In the genomic region with DNA sequence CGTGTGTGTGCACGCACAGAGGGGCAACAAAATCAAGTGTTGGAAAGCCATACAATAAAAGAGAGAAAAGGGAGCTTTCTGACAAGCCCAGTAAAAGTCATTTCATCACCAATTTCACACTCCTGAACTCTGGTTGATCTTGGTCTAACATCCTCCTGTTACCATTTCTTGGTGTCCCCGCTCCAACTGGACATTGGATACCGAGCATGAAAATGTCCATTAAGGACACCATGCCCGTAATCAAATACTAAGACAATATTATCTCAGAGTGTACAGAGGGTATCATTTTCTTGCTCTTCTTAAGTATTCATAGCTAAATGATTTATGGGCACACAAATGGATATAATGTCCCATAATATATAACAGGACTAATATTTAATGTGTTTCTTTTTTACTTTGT, we compare ENCODE assay signal across 24 cellular contexts.
"Had no signal": no experiment of that assay in that cellular context is flagged by ENCODE, and none has a peak within 500 bp of the region (broad histone marks: within the 10 kb centered on the region; RNA-seq: fewer than 3 reads in every experiment).

No MANE protein-coding gene starts in this region.

- H3K27ac Mint-ChIP-seq: dendritic cell treated with granulocyte-macrophage colony-stimulating factor and Interleukin-4, amounts not matched to agents 40 ng/mL and 50 ng/mL, for 4 days; effector memory CD8-positive, alpha-beta T cell; endodermal cell had no signal

- H3K27ac ChIP-seq: colonic mucosa, coronary artery, dorsolateral prefrontal cortex, epithelial cell of prostate, esophagus muscularis mucosa, esophagus squamous epithelium, foreskin keratinocyte, gastrocnemius medialis, gastroesophageal sphincter, heart left ventricle, heart right ventricle had no signal

- H3K27me3 ChIP-seq: colonic mucosa, esophagus muscularis mucosa, esophagus squamous epithelium, foreskin keratinocyte, gastrocnemius medialis, gastroesophageal sphincter, heart left ventricle, heart right ventricle had no signal

- H3K9me3 Mint-ChIP-seq: endodermal cell had no signal

- H3K27me3 Mint-ChIP-seq: dendritic cell treated with granulocyte-macrophage colony-stimulating factor and Interleukin-4, amounts not matched to agents 40 ng/mL and 50 ng/mL, for 4 days had no signal

- H3K4me3 Mint-ChIP-seq: dendritic cell treated with granulocyte-macrophage colony-stimulating factor and Interleukin-4, amounts not matched to agents 40 ng/mL and 50 ng/mL, for 4 days; effector memory CD8-positive, alpha-beta T cell; endodermal cell had no signal

- DNase-seq: colonic mucosa; cortex of kidney; dermis blood vessel endothelial cell; dorsolateral prefrontal cortex; effector CD4-positive, alpha-beta T cell; effector CD8-positive, alpha-beta T cell; effector memory CD4-positive, alpha-beta T cell; effector memory CD8-positive, alpha-beta T cell; endodermal cell; erythroblast; esophagus squamous epithelium; foreskin fibroblast; foreskin keratinocyte; foreskin melanocyte; gastrocnemius medialis; glutamatergic neuron; head of caudate nucleus; heart left ventricle; heart right ventricle had no signal

- H3K4me1 ChIP-seq: colonic mucosa, foreskin keratinocyte had no signal

- H3K4me3 ChIP-seq: colonic mucosa, coronary artery, dorsolateral prefrontal cortex, esophagus muscularis mucosa, esophagus squamous epithelium, gastrocnemius medialis, gastroesophageal sphincter, heart left ventricle, heart right ventricle had no signal

- H3K36me3 ChIP-seq: colonic mucosa, esophagus muscularis mucosa, esophagus squamous epithelium, gastrocnemius medialis, gastroesophageal sphincter, heart left ventricle, heart right ventricle had no signal

- H3K9me3 ChIP-seq: colonic mucosa, esophagus muscularis mucosa, esophagus squamous epithelium, gastrocnemius medialis, gastroesophageal sphincter, heart left ventricle, heart right ventricle had no signal
